Comparison of ENCODE assay signal across 18 cellular contexts in genomic region chr1:12613180-12613579, GRCh38. TPM values are rescaled to one million over a fixed set of nuclear protein-coding genes. Genes with fewer than 3 reads are reported as not detected.
DNase-seq lines count a peak whose midpoint lies in the region; ATAC-seq, FAIRE-seq and TF ChIP-seq lines count a peak whose summit lies in the region.
"Had no signal": no experiment of that assay in that cellular context is flagged by ENCODE, and none has a peak within 500 bp of the region (broad histone marks: within the 10 kb centered on the region; RNA-seq: fewer than 3 reads in every experiment).

No MANE protein-coding gene starts in this region.

- H3K27ac ChIP-seq in right lobe of liver (peak overlapping the region; percentile 96 to 100 (median 99)), tibial artery (peak overlapping the region; percentile 99)

- CTCF ChIA-PET in activated CD8-positive, alpha-beta memory T cell treated with anti-CD3 and anti-CD28 coated beads, Interleukin-2, amount 10 ng/mL, durations not matched to agents 7 days and 5 days (lab: Charles Lee): interaction anchor here (1.0 kb wide), 1 partner anchor 13 kb away, joined by 3 read pairs; no protein-coding TSS in a partner anchor

- H3K4me3 ChIP-seq in right lobe of liver (peak overlapping the region in 2 of 3 donors; percentile 70 to 92), tibial artery (no peak overlapping the region)

- no peak for TF ChIP-seq POLR2A in right lobe of liver (IDR thresholded peaks at IDR 0.05)

- DNase-seq in activated CD4-positive, alpha-beta T cell treated with anti-CD3 and anti-CD28 coated beads, Interleukin-2, amount 10 ng/mL, durations not matched to agents 24 days and 14 days: no peak
- no peak for DNase-seq in activated CD4-positive, alpha-beta T cell treated with anti-CD3 and anti-CD28 coated beads for 1 hour
- DNase-seq in activated naive CD8-positive, alpha-beta T cell treated with anti-CD3 and anti-CD28 coated beads, Interleukin-2, amount 10 ng/mL, durations not matched to agents 7 days and 5 days: no peak
- DNase-seq in right lobe of liver: peak in 1 of 3 donors; percentile 17
- DNase-seq in tibial artery: no peak
- DNase-seq in activated gamma-delta T cell (lab: John Stamatoyannopoulos, UW): no peak
- DNase-seq in activated CD8-positive, alpha-beta memory T cell treated with anti-CD3 and anti-CD28 coated beads, Interleukin-2, amount 10 ng/mL, durations not matched to agents 7 days and 5 days: no peak
- DNase-seq in RCC 7860 (ENCODE audit: low spot score): no peak
- DNase-seq: activated CD4-positive, CD25-positive, alpha-beta regulatory T cell; cerebellar nuclear complex; foreskin fibroblast; NCI-H187; NCI-H748 treated with DMSO at 0.1 percent for 48 hours; retina had no signal

- 69% methylated on average over 4 of the region's 4 CpGs for WGBS in right lobe of liver (ENCODE audit: insufficient coverage, low coverage, low lambda C conversion rate, missing lambda C conversion rate)

- FAIRE-seq in RCC 7860 (lab: Jason Lieb, UNC): no peak
- FAIRE-seq: endometrium had no signal

- ATAC-seq in activated naive CD8-positive, alpha-beta T cell treated with anti-CD3 and anti-CD28 coated beads, Interleukin-2, amount 10 ng/mL, durations not matched to agents 7 days and 5 days (ENCODE audit: low read depth): no peak
- no peak for ATAC-seq in right lobe of liver
- ATAC-seq in activated CD8-positive, alpha-beta memory T cell treated with anti-CD3 and anti-CD28 coated beads, Interleukin-2, amount 10 ng/mL, durations not matched to agents 7 days and 5 days: no peak

- H3K36me3 ChIP-seq in right lobe of liver (peaks cover 0 to 24% (median 4%) of the 10 kb centered on the region in 4 donors), tibial artery (peaks cover 0 to 29% (median 17%) of the 10 kb centered on the region in 3 donors)

- POLR2A ChIA-PET in activated naive CD8-positive, alpha-beta T cell treated with anti-CD3 and anti-CD28 coated beads, Interleukin-2, amount 10 ng/mL, durations not matched to agents 7 days and 5 days (lab: Charles Lee): interaction anchor here (1.0 to 7.7 kb wide), 3 partner anchors 9 to 173 kb away, joined by 3 to 98 read pairs (median 3); no protein-coding TSS in a partner anchor

- H3K4me1 ChIP-seq in right lobe of liver (peaks cover 0 to 61% (median 28%) of the 10 kb centered on the region in 4 donors), tibial artery (peaks cover 0 to 48% (median 25%) of the 10 kb centered on the region in 4 donors)

- no peak overlapping the region for H3K27ac Mint-ChIP-seq in activated CD4-positive, alpha-beta T cell treated with anti-CD3 and anti-CD28 coated beads, Interleukin-2, amount 10 ng/mL, durations not matched to agents 24 days and 14 days
- peak overlapping the region; percentile 27 for H3K27ac Mint-ChIP-seq in activated naive CD8-positive, alpha-beta T cell treated with anti-CD3 and anti-CD28 coated beads, Interleukin-2, amount 10 ng/mL, durations not matched to agents 7 days and 5 days
- no peak overlapping the region for H3K27ac Mint-ChIP-seq in activated CD8-positive, alpha-beta memory T cell treated with anti-CD3 and anti-CD28 coated beads, Interleukin-2, amount 10 ng/mL, durations not matched to agents 7 days and 5 days

- H3K9me3 Mint-ChIP-seq in activated CD4-positive, alpha-beta T cell treated with anti-CD3 and anti-CD28 coated beads, Interleukin-2, amount 10 ng/mL, durations not matched to agents 24 days and 14 days: no peaks in the 10 kb centered on the region
- no peaks in the 10 kb centered on the region for H3K9me3 Mint-ChIP-seq in activated naive CD8-positive, alpha-beta T cell treated with anti-CD3 and anti-CD28 coated beads, Interleukin-2, amount 10 ng/mL, durations not matched to agents 7 days and 5 days
- H3K9me3 Mint-ChIP-seq in activated CD8-positive, alpha-beta memory T cell treated with anti-CD3 and anti-CD28 coated beads, Interleukin-2, amount 10 ng/mL, durations not matched to agents 7 days and 5 days (ENCODE audit: low read depth): no peaks in the 10 kb centered on the region

- peaks cover 56% of the 10 kb centered on the region for H3K4me1 Mint-ChIP-seq in activated CD4-positive, alpha-beta T cell treated with anti-CD3 and anti-CD28 coated beads, Interleukin-2, amount 10 ng/mL, durations not matched to agents 24 days and 14 days
- peaks cover 51% of the 10 kb centered on the region for H3K4me1 Mint-ChIP-seq in activated naive CD8-positive, alpha-beta T cell treated with anti-CD3 and anti-CD28 coated beads, Interleukin-2, amount 10 ng/mL, durations not matched to agents 7 days and 5 days
- peaks cover 26% of the 10 kb centered on the region for H3K4me1 Mint-ChIP-seq in activated CD8-positive, alpha-beta memory T cell treated with anti-CD3 and anti-CD28 coated beads, Interleukin-2, amount 10 ng/mL, durations not matched to agents 7 days and 5 days

- peaks cover 2% of the 10 kb centered on the region for H3K27me3 Mint-ChIP-seq in activated CD4-positive, alpha-beta T cell treated with anti-CD3 and anti-CD28 coated beads, Interleukin-2, amount 10 ng/mL, durations not matched to agents 24 days and 14 days
- H3K27me3 Mint-ChIP-seq in activated naive CD8-positive, alpha-beta T cell treated with anti-CD3 and anti-CD28 coated beads, Interleukin-2, amount 10 ng/mL, durations not matched to agents 7 days and 5 days: no peaks in the 10 kb centered on the region
- peaks cover 8% of the 10 kb centered on the region for H3K27me3 Mint-ChIP-seq in activated CD8-positive, alpha-beta memory T cell treated with anti-CD3 and anti-CD28 coated beads, Interleukin-2, amount 10 ng/mL, durations not matched to agents 7 days and 5 days

- TF ChIP-seq CTCF in right lobe of liver (IDR thresholded peaks at IDR 0.05): no peak
- TF ChIP-seq CTCF in tibial artery (IDR thresholded peaks at IDR 0.05): no peak

- intact Hi-C loops in activated CD4-positive, alpha-beta T cell treated with anti-CD3 and anti-CD28 coated beads, Interleukin-2, amount 10 ng/mL, durations not matched to agents 24 days and 14 days (cut with micrococcal nuclease): loop anchor here (10.0 kb wide), 1 partner anchor 488 kb away; no protein-coding TSS in a partner anchor
- intact Hi-C loops in right lobe of liver (cut with DNase I) (no loop called here), tibial artery (cut with DNase I; ENCODE audit: low total_unique reads) (loop anchor here (10.0 kb wide), 1 partner anchor 158 kb away; no protein-coding TSS in a partner anchor)

- H3K9me3 ChIP-seq in right lobe of liver (no peaks in the 10 kb centered on the region), tibial artery (no peaks in the 10 kb centered on the region)

- H3K36me3 Mint-ChIP-seq in activated CD4-positive, alpha-beta T cell treated with anti-CD3 and anti-CD28 coated beads, Interleukin-2, amount 10 ng/mL, durations not matched to agents 24 days and 14 days (ENCODE audit: low read depth): peaks cover 64% of the 10 kb centered on the region
- H3K36me3 Mint-ChIP-seq in activated naive CD8-positive, alpha-beta T cell treated with anti-CD3 and anti-CD28 coated beads, Interleukin-2, amount 10 ng/mL, durations not matched to agents 7 days and 5 days: peaks cover 74% of the 10 kb centered on the region
- peaks cover 17% of the 10 kb centered on the region for H3K36me3 Mint-ChIP-seq in activated CD8-positive, alpha-beta memory T cell treated with anti-CD3 and anti-CD28 coated beads, Interleukin-2, amount 10 ng/mL, durations not matched to agents 7 days and 5 days

- H3K27me3 ChIP-seq in right lobe of liver (no peaks in the 10 kb centered on the region), tibial artery (no peaks in the 10 kb centered on the region)

- peak overlapping the region; percentile 23 for H3K4me3 Mint-ChIP-seq in activated CD4-positive, alpha-beta T cell treated with anti-CD3 and anti-CD28 coated beads, Interleukin-2, amount 10 ng/mL, durations not matched to agents 24 days and 14 days
- peak overlapping the region; percentile 100 for H3K4me3 Mint-ChIP-seq in activated naive CD8-positive, alpha-beta T cell treated with anti-CD3 and anti-CD28 coated beads, Interleukin-2, amount 10 ng/mL, durations not matched to agents 7 days and 5 days
- H3K4me3 Mint-ChIP-seq in activated CD8-positive, alpha-beta memory T cell treated with anti-CD3 and anti-CD28 coated beads, Interleukin-2, amount 10 ng/mL, durations not matched to agents 7 days and 5 days: no peak overlapping the region

RNA-seq across cellular contexts. Expression of gene DHRS3, which starts 4.8 kb away (rescaled TPM):
- 66.4 and 69.2 TPM in 2 replicates for total RNA-seq in activated CD4-positive, alpha-beta T cell treated with anti-CD3 and anti-CD28 coated beads, Interleukin-2, amount 10 ng/mL, durations not matched to agents 24 days and 14 days
- 100 to 1,000 TPM; 105 to 109 TPM for total RNA-seq in activated naive CD8-positive, alpha-beta T cell treated with anti-CD3 and anti-CD28 coated beads, Interleukin-2, amount 10 ng/mL, durations not matched to agents 7 days and 5 days
- total RNA-seq in right lobe of liver: 100 to 1,000 TPM; 132 to 252 (median 172) TPM
- total RNA-seq in activated CD8-positive, alpha-beta memory T cell treated with anti-CD3 and anti-CD28 coated beads, Interleukin-2, amount 10 ng/mL, durations not matched to agents 7 days and 5 days: 10 to 100 TPM; 20.8 to 60.4 TPM

RNA-seq across cellular contexts. Expression of gene AADACL4, which starts 30.7 kb away (rescaled TPM):
- not detected in 2 replicates for total RNA-seq in activated CD4-positive, alpha-beta T cell treated with anti-CD3 and anti-CD28 coated beads, Interleukin-2, amount 10 ng/mL, durations not matched to agents 24 days and 14 days
- total RNA-seq in activated naive CD8-positive, alpha-beta T cell treated with anti-CD3 and anti-CD28 coated beads, Interleukin-2, amount 10 ng/mL, durations not matched to agents 7 days and 5 days: not detected
- not detected for total RNA-seq in right lobe of liver
- not detected for total RNA-seq in activated CD8-positive, alpha-beta memory T cell treated with anti-CD3 and anti-CD28 coated beads, Interleukin-2, amount 10 ng/mL, durations not matched to agents 7 days and 5 days
- total RNA-seq: M059J; T-helper 1 cell treated with Interleukin-12 subunit alpha and Interleukin-12 subunit beta and Interleukin-4 antibody, amounts not matched to agents 30 ng/mL and 1 ng/mL, for 36 hours; ureter had no signal

Comparison
In these comparisons a context has a peak if more than half of its experiments do, and no peak if none do; other contexts are left out.
1. H3K4me3 ChIP-seq: peak in right lobe of liver (2 of 3); none in tibial artery (0 of 2).
2. intact Hi-C loops: an anchor here in activated CD4-positive, alpha-beta T cell treated with anti-CD3 and anti-CD28 coated beads, Interleukin-2, amount 10 ng/mL, durations not matched to agents 24 days and 14 days (10.0 kb wide) and tibial artery (10.0 kb wide); none called in right lobe of liver.